In genomic region chr9:71768388-71769174, GRCh38 we compare ENCODE assay signal across 8 cellular contexts. TPM values are rescaled to one million over a fixed set of nuclear protein-coding genes. Genes with fewer than 3 reads are reported as not detected.
DNase-seq lines count a peak whose midpoint lies in the region; ATAC-seq and TF ChIP-seq lines count a peak whose summit lies in the region.

Gene CEMIP2 (minus strand): TSS chr9:71768513. CDS start chr9:71750373, 18,140 bp downstream.

- no peaks in the 10 kb centered on the region for H3K9me3 ChIP-seq in liver (ENCODE audit: control insufficient read depth in 4 of 4, low read length in 3 of 4)

- peak within 1 kb of the TSS; percentile 68 to 100 for H3K9ac ChIP-seq in liver (ENCODE audit: low read depth in 1 of 2, low read length in 2 of 2)

- H3K27ac ChIP-seq in liver (ENCODE audit: low read depth in 1 of 2, low read length in 2 of 2): peak within 1 kb of the TSS; percentile 91 to 92

- H3K4me1 ChIP-seq in liver (ENCODE audit: control insufficient read depth in 4 of 4, insufficient read depth in 4 of 4, low read length in 3 of 4): peaks cover 3 to 43% (median 31%) of the 10 kb centered on the region in 4 donors

- peak; percentile 46 to 91 (median 80) for DNase-seq in C1 segment of cervical spinal cord (lab: John Stamatoyannopoulos, UW)
- peak; percentile 58 for DNase-seq in GM19238 (ENCODE audit: insufficient read length, low spot score)
- peak; percentile 60 for DNase-seq in NCI-H526 treated with DMSO at 0.1 percent for 48 hours (lab: John Stamatoyannopoulos, UW)
- peak; percentile 84 to 88 for DNase-seq in activated CD4-positive, alpha-beta T cell treated with anti-CD3 and anti-CD28 coated beads, Interleukin-2, amount 50 U/mL, for 48 hours
- peak; percentile 94 for DNase-seq in dermis blood vessel endothelial cell
- DNase-seq in stimulated activated CD4-positive, alpha-beta T cell treated with anti-CD3 and anti-CD28 coated beads, Interleukin-4, amount 100 ng/mL, for 24 hours: peak; percentile 89

- ATAC-seq in HG03439 (IDR thresholded peaks at IDR 0.05; ENCODE audit: unreplicated experiment): peak; percentile 80

- peak within 1 kb of the TSS; percentile 86 to 99 (median 91) for H3K4me3 ChIP-seq in liver (ENCODE audit: low read depth in 1 of 3, low read length in 3 of 3)

- H3K27me3 ChIP-seq in liver (ENCODE audit: control insufficient read depth in 4 of 4, insufficient read depth in 4 of 4, low read length in 3 of 4): no peaks in the 10 kb centered on the region

- H3K36me3 ChIP-seq in liver (ENCODE audit: control insufficient read depth in 4 of 4, insufficient read depth in 3 of 4, low read depth in 1 of 4, low read length in 3 of 4): no peaks in the 10 kb centered on the region

- TF ChIP-seq RAD21 in liver (IDR thresholded peaks at IDR 0.05): peak in 1 of 2 donors; percentile 48

- WGBS in liver: under 1% methylated on average over 86 of the region's 86 CpGs

- TF ChIP-seq CTCF in liver (IDR thresholded peaks at IDR 0.05; ENCODE audit: low read depth, low read length, missing input control): peak; percentile 56

TF ChIP-seq in liver, 16 proteins besides CTCF, POLR2A, EP300 and RAD21:
- TF ChIP-seq JUND (IDR thresholded peaks at IDR 0.05): no peak
- TF ChIP-seq RXRA (IDR thresholded peaks at IDR 0.05): peak in 1 of 2 donors; percentile 4
- peak; percentile 94 for TF ChIP-seq REST (IDR thresholded peaks at IDR 0.05)
- TF ChIP-seq TAF1 (conservative IDR thresholded peaks at IDR 0.05): peak; percentile 99
- peak in 1 of 2 donors; percentile 66 for TF ChIP-seq EGR1 (IDR thresholded peaks at IDR 0.05; ENCODE audit: low read depth in 2 of 2)
- TF ChIP-seq SP1 (IDR thresholded peaks at IDR 0.05): peak; percentile 32
- peak; percentile 70 for TF ChIP-seq YY1 (IDR thresholded peaks at IDR 0.05)
- TF ChIP-seq ATF3 (IDR thresholded peaks at IDR 0.05): no peak
- no peak for TF ChIP-seq GABPA (IDR thresholded peaks at IDR 0.05 in 1 of 2, conservative IDR thresholded peaks at IDR 0.05 in 1 of 2)

RNA-seq across cellular contexts. Expression of gene CEMIP2, which starts in this region (rescaled TPM):
- total RNA-seq in dermis blood vessel endothelial cell (204 and 216 TPM in 2 replicates), liver (100 to 1,000 TPM in 1 of 2 donors, 10 to 100 TPM in 1; 57.2 to 123 TPM)
- polyA plus RNA-seq in liver: 10 to 100 TPM; 18.8 to 20.0 TPM

Comparison
In these comparisons a context has a peak if more than half of its experiments do, and no peak if none do; other contexts are left out.
1. Peak in every context shown above with its lines: DNase-seq, ATAC-seq, H3K4me3 ChIP-seq and H3K27ac ChIP-seq.